Comparison of ENCODE assay signal across 1 cellular context in the genomic region with DNA sequence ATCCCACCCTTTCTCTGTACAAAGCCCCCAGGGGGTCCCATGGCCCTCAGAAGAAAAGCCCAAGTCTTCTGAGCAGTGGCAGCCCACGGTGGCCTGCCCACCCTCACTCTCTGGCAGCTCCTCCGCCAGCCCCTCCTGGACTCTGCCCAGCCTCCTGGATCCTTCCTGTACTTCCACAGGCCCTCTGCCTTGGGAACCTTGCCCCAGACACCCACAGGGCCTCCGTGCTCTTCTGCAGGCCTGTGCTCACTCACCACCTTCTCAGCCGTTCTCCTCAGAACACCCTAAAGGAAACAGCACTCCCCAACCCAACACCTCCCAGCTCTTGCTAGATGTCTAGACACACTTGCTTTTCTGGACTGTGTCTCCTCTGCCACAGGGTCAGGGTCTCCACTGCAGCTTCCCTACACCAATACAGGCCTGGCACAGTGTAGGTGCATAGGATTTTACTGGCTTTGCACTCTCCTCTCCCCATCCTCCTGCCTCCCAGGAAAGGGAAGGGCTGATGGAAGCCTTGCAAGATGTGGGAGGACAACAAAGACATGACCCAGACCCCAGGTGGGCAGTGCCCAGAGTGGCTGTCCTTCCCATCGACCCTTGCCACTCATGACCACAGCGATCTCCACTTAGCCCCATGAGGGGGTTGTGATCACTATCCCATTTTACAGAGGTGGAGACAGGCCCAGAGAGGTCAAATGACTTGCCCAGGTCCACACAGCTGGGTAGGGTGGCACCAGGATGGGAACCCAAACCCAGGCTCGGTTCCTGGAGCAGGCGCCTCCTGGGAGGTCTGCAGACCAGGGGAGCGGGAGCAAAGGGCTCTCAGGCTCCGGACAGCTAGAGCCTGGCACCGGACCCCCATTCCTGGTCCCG.
A peak's percentile ranks its signal among the peaks of the same experiment; 100 is the strongest.
TF ChIP-seq lines count a peak whose summit lies in the region.

No MANE protein-coding gene starts in this region.

TF ChIP-seq in HEK293, 187 proteins besides CTCF, POLR2A, EP300 and RAD21 (continued from another document):
- TF ChIP-seq, protein P1, sequence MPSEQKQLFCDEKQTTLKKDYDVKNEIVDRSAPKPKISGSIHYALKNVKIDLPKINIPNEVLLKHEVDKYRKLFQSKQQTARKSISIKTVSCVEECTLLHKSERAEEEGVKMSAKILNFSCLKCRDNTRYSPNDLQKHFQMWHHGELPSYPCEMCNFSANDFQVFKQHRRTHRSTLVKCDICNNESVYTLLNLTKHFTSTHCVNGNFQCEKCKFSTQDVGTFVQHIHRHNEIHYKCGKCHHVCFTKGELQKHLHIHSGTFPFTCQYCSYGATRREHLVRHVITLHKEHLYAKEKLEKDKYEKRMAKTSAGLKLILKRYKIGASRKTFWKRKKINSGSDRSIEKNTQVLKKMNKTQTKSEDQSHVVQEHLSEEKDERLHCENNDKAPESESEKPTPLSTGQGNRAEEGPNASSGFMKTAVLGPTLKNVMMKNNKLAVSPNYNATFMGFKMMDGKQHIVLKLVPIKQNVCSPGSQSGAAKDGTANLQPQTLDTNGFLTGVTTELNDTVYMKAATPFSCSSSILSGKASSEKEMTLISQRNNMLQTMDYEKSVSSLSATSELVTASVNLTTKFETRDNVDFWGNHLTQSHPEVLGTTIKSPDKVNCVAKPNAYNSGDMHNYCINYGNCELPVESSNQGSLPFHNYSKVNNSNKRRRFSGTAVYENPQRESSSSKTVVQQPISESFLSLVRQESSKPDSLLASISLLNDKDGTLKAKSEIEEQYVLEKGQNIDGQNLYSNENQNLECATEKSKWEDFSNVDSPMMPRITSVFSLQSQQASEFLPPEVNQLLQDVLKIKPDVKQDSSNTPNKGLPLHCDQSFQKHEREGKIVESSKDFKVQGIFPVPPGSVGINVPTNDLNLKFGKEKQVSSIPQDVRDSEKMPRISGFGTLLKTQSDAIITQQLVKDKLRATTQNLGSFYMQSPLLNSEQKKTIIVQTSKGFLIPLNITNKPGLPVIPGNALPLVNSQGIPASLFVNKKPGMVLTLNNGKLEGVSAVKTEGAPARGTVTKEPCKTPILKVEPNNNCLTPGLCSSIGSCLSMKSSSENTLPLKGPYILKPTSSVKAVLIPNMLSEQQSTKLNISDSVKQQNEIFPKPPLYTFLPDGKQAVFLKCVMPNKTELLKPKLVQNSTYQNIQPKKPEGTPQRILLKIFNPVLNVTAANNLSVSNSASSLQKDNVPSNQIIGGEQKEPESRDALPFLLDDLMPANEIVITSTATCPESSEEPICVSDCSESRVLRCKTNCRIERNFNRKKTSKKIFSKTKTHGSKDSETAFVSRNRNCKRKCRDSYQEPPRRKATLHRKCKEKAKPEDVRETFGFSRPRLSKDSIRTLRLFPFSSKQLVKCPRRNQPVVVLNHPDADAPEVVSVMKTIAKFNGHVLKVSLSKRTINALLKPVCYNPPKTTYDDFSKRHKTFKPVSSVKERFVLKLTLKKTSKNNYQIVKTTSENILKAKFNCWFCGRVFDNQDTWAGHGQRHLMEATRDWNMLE (tag by site-specific recombination; conservative IDR thresholded peaks at IDR 0.05; ENCODE audit: low read depth), result no peak
- TF ChIP-seq ZNF626 (tag by site-specific recombination; IDR thresholded peaks at IDR 0.05), result no peak
- TF ChIP-seq ZNF311 (tag by site-specific recombination; IDR thresholded peaks at IDR 0.05; ENCODE audit: borderline replicate concordance), result no peak
- no peak for TF ChIP-seq ZNF184 (tag by site-specific recombination; IDR thresholded peaks at IDR 0.05)
- TF ChIP-seq BCL11B (tag by site-specific recombination; IDR thresholded peaks at IDR 0.05; ENCODE audit: low read depth), result 0 out of 2 replicates have a peak, but pooled peaks have one; percentile 40
- TF ChIP-seq ZNF621 (tag by site-specific recombination; IDR thresholded peaks at IDR 0.05), result no peak
- TF ChIP-seq, protein P2, sequence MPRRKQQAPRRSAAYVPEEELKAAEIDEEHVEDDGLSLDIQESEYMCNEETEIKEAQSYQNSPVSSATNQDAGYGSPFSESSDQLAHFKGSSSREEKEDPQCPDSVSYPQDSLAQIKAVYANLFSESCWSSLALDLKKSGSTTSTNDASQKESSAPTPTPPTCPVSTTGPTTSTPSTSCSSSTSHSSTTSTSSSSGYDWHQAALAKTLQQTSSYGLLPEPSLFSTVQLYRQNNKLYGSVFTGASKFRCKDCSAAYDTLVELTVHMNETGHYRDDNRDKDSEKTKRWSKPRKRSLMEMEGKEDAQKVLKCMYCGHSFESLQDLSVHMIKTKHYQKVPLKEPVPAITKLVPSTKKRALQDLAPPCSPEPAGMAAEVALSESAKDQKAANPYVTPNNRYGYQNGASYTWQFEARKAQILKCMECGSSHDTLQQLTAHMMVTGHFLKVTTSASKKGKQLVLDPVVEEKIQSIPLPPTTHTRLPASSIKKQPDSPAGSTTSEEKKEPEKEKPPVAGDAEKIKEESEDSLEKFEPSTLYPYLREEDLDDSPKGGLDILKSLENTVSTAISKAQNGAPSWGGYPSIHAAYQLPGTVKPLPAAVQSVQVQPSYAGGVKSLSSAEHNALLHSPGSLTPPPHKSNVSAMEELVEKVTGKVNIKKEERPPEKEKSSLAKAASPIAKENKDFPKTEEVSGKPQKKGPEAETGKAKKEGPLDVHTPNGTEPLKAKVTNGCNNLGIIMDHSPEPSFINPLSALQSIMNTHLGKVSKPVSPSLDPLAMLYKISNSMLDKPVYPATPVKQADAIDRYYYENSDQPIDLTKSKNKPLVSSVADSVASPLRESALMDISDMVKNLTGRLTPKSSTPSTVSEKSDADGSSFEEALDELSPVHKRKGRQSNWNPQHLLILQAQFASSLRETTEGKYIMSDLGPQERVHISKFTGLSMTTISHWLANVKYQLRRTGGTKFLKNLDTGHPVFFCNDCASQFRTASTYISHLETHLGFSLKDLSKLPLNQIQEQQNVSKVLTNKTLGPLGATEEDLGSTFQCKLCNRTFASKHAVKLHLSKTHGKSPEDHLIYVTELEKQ (tag by site-specific recombination; IDR thresholded peaks at IDR 0.05; ENCODE audit: borderline replicate concordance), result no peak
- TF ChIP-seq ZIC2 (tag by site-specific recombination; IDR thresholded peaks at IDR 0.05), result no peak
- TF ChIP-seq, protein P3, sequence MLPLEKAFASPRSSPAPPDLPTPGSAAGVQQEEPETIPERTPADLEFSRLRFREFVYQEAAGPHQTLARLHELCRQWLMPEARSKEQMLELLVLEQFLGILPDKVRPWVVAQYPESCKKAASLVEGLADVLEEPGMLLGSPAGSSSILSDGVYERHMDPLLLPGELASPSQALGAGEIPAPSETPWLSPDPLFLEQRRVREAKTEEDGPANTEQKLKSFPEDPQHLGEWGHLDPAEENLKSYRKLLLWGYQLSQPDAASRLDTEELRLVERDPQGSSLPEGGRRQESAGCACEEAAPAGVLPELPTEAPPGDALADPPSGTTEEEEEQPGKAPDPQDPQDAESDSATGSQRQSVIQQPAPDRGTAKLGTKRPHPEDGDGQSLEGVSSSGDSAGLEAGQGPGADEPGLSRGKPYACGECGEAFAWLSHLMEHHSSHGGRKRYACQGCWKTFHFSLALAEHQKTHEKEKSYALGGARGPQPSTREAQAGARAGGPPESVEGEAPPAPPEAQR (tag by site-specific recombination; IDR thresholded peaks at IDR 0.05), result no peak
- TF ChIP-seq ZNF510 (tag by site-specific recombination; IDR thresholded peaks at IDR 0.05; ENCODE audit: insufficient replicate concordance), result no peak
- TF ChIP-seq ZNF24 (tag by site-specific recombination; IDR thresholded peaks at IDR 0.05), result no peak
- no peak for TF ChIP-seq ZNF561 (tag by site-specific recombination; IDR thresholded peaks at IDR 0.05; ENCODE audit: borderline replicate concordance)
- no peak for TF ChIP-seq REPIN1 (tag by site-specific recombination; IDR thresholded peaks at IDR 0.05; ENCODE audit: low read depth)
- TF ChIP-seq, protein P4, sequence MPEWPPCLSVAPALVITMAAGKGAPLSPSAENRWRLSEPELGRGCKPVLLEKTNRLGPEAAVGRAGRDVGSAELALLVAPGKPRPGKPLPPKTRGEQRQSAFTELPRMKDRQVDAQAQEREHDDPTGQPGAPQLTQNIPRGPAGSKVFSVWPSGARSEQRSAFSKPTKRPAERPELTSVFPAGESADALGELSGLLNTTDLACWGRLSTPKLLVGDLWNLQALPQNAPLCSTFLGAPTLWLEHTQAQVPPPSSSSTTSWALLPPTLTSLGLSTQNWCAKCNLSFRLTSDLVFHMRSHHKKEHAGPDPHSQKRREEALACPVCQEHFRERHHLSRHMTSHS (tag by site-specific recombination; IDR thresholded peaks at IDR 0.05), result no peak
- TF ChIP-seq, protein P5, sequence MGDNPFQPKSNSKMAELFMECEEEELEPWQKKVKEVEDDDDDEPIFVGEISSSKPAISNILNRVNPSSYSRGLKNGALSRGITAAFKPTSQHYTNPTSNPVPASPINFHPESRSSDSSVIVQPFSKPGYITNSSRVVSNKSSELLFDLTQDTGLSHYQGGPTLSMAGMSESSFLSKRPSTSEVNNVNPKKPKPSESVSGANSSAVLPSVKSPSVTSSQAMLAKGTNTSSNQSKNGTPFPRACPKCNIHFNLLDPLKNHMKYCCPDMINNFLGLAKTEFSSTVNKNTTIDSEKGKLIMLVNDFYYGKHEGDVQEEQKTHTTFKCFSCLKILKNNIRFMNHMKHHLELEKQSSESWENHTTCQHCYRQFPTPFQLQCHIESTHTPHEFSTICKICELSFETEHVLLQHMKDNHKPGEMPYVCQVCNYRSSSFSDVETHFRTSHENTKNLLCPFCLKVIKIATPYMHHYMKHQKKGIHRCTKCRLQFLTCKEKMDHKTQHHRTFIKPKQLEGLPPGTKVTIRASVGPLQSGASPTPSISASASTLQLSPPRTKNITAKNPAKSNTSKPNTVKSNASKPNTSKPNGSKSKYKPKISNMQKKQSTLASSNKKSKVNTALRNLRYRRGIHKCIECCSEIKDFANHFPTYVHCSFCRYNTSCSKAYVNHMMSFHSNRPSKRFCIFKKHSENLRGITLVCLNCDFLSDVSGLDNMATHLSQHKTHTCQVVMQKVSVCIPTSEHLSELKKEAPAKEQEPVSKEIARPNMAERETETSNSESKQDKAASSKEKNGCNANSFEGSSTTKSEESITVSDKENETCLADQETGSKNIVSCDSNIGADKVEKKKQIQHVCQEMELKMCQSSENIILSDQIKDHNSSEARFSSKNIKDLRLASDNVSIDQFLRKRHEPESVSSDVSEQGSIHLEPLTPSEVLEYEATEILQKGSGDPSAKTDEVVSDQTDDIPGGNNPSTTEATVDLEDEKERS (tag by site-specific recombination; IDR thresholded peaks at IDR 0.05), result no peak
- TF ChIP-seq ZNF560 (tag by site-specific recombination; IDR thresholded peaks at IDR 0.05; ENCODE audit: borderline replicate concordance), result no peak
- TF ChIP-seq ZNF274 (IDR thresholded peaks at IDR 0.05; ENCODE audit: low read length), result no peak
- no peak for TF ChIP-seq ZNF274 (tag by site-specific recombination; IDR thresholded peaks at IDR 0.05; ENCODE audit: borderline replicate concordance)
- TF ChIP-seq ZNF146 (tag by site-specific recombination; IDR thresholded peaks at IDR 0.05), result no peak
- TF ChIP-seq GLIS1 (tag by site-specific recombination; IDR thresholded peaks at IDR 0.05), result peak; percentile 36; the same call in 1 of the 2 replicates
- no peak for TF ChIP-seq ZSCAN30 (tag by site-specific recombination; IDR thresholded peaks at IDR 0.05)
- TF ChIP-seq, protein P6, sequence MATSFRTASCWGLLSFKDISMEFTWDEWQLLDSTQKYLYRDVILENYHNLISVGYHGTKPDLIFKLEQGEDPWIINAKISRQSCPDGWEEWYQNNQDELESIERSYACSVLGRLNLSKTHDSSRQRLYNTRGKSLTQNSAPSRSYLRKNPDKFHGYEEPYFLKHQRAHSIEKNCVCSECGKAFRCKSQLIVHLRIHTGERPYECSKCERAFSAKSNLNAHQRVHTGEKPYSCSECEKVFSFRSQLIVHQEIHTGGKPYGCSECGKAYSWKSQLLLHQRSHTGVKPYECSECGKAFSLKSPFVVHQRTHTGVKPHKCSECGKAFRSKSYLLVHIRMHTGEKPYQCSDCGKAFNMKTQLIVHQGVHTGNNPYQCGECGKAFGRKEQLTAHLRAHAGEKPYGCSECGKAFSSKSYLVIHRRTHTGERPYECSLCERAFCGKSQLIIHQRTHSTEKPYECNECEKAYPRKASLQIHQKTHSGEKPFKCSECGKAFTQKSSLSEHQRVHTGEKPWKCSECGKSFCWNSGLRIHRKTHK (tag by site-specific recombination; IDR thresholded peaks at IDR 0.05), result no peak
- 0 out of 2 replicates have a peak, but pooled peaks have one; percentile 13 for TF ChIP-seq ZNF341 (tag by site-specific recombination; IDR thresholded peaks at IDR 0.05; ENCODE audit: low read depth)
- TF ChIP-seq ZBTB8A (tag by site-specific recombination; IDR thresholded peaks at IDR 0.05), result no peak
- TF ChIP-seq ZNF585B (tag by site-specific recombination; IDR thresholded peaks at IDR 0.05), result no peak
- peak; percentile 4; the same call in 1 of the 2 replicates for TF ChIP-seq ZFHX2 (tag by site-specific recombination; conservative IDR thresholded peaks at IDR 0.05)
- no peak for TF ChIP-seq GFI1B (tag by site-specific recombination; IDR thresholded peaks at IDR 0.05)
- TF ChIP-seq, protein P7, sequence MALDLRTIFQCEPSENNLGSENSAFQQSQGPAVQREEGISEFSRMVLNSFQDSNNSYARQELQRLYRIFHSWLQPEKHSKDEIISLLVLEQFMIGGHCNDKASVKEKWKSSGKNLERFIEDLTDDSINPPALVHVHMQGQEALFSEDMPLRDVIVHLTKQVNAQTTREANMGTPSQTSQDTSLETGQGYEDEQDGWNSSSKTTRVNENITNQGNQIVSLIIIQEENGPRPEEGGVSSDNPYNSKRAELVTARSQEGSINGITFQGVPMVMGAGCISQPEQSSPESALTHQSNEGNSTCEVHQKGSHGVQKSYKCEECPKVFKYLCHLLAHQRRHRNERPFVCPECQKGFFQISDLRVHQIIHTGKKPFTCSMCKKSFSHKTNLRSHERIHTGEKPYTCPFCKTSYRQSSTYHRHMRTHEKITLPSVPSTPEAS (tag by site-specific recombination; IDR thresholded peaks at IDR 0.05), result no peak
